20 cellular contexts compared by ENCODE assay signal in genomic region chr15:67167131-67167530, GRCh38.
DNase-seq lines count a peak whose midpoint lies in the region; ATAC-seq and TF ChIP-seq lines count a peak whose summit lies in the region.
"Had no signal": no experiment of that assay in that cellular context is flagged by ENCODE, and none has a peak within 500 bp of the region (broad histone marks: within the 10 kb centered on the region; RNA-seq: fewer than 3 reads in every experiment).

No MANE protein-coding gene starts in this region.

- H3K27me3 ChIP-seq in fibroblast of lung (ENCODE audit: control insufficient read depth, insufficient read depth, low read length), result no peaks in the 10 kb centered on the region
- H3K27me3 ChIP-seq in skeletal muscle satellite cell (ENCODE audit: control insufficient read depth, insufficient read depth, low read length), result no peaks in the 10 kb centered on the region
- H3K27me3 ChIP-seq: cardiac muscle cell, Peyer's patch, thyroid gland had no signal

- H3K4me2 ChIP-seq in fibroblast of lung (ENCODE audit: extremely low read depth, insufficient read depth, low read length) (peak overlapping the region; percentile 65), skeletal muscle satellite cell (ENCODE audit: low read length) (no peak overlapping the region)

- peaks cover 28% of the 10 kb centered on the region for H3K4me1 Mint-ChIP-seq in activated CD4-positive, alpha-beta T cell treated with anti-CD3 and anti-CD28 coated beads, Interleukin-2, amount 10 ng/mL, durations not matched to agents 24 days and 14 days
- H3K4me1 Mint-ChIP-seq in activated CD4-positive, alpha-beta memory T cell treated with anti-CD3 and anti-CD28 coated beads for 36 hours (ENCODE audit: low read depth), result peaks cover 31% of the 10 kb centered on the region

- H3K4me3 ChIP-seq in fibroblast of lung (replicated peaks in 1 of 4; ENCODE audit: control extremely low read depth in 1 of 4, insufficient read depth in 1 of 4, low read depth in 3 of 4, low read length in 4 of 4) (no peak overlapping the region), skeletal muscle satellite cell (ENCODE audit: low read length) (no peak overlapping the region)
- H3K4me3 ChIP-seq: cardiac muscle cell, lower lobe of right lung, Peyer's patch, thyroid gland had no signal

- H3K36me3 Mint-ChIP-seq in activated CD4-positive, alpha-beta T cell treated with anti-CD3 and anti-CD28 coated beads, Interleukin-2, amount 10 ng/mL, durations not matched to agents 24 days and 14 days (ENCODE audit: low read depth), result peaks cover 67% of the 10 kb centered on the region
- H3K36me3 Mint-ChIP-seq in activated CD4-positive, alpha-beta memory T cell treated with anti-CD3 and anti-CD28 coated beads for 36 hours, result peaks cover 37% of the 10 kb centered on the region

- H3K36me3 ChIP-seq in fibroblast of lung (ENCODE audit: control insufficient read depth, insufficient read depth, low read length) (peaks cover 44% of the 10 kb centered on the region), skeletal muscle satellite cell (ENCODE audit: insufficient read depth, low read length) (peaks cover 71% of the 10 kb centered on the region)

- no peak for TF ChIP-seq CTCF in fibroblast of lung (conservative IDR thresholded peaks at IDR 0.05 in 1 of 2, IDR thresholded peaks at IDR 0.05 in 1 of 2; ENCODE audit: low read depth in 1 of 2, low read length in 2 of 2)

- H2AFZ ChIP-seq in fibroblast of lung (ENCODE audit: low read length), result no peak overlapping the region

- CTCF ChIA-PET in activated CD4-positive, alpha-beta memory T cell treated with anti-CD3 and anti-CD28 coated beads for 36 hours (lab: Charles Lee), result no interaction called here

- H3K4me1 ChIP-seq in fibroblast of lung (ENCODE audit: control insufficient read depth, extremely low read depth, insufficient read depth, low read length), result peaks cover 65% of the 10 kb centered on the region
- peaks cover 67% of the 10 kb centered on the region for H3K4me1 ChIP-seq in skeletal muscle satellite cell (ENCODE audit: control insufficient read depth, insufficient read depth, low read length)

- no peak overlapping the region for H3K4me3 Mint-ChIP-seq in activated CD4-positive, alpha-beta T cell treated with anti-CD3 and anti-CD28 coated beads, Interleukin-2, amount 10 ng/mL, durations not matched to agents 24 days and 14 days
- no peak overlapping the region for H3K4me3 Mint-ChIP-seq in activated CD4-positive, alpha-beta memory T cell treated with anti-CD3 and anti-CD28 coated beads for 36 hours
- H3K4me3 Mint-ChIP-seq: activated naive CD8-positive, alpha-beta T cell; nephron progenitor cell had no signal

- intact Hi-C loops in activated CD4-positive, alpha-beta T cell treated with anti-CD3 and anti-CD28 coated beads, Interleukin-2, amount 10 ng/mL, durations not matched to agents 24 days and 14 days (cut with micrococcal nuclease), result no loop called here
- intact Hi-C loops in activated CD4-positive, alpha-beta memory T cell treated with anti-CD3 and anti-CD28 coated beads for 36 hours (cut with micrococcal nuclease), result no loop called here

- H3K9me3 ChIP-seq in fibroblast of lung (ENCODE audit: control insufficient read depth, insufficient read depth, low read depth, low read length), result no peaks in the 10 kb centered on the region
- H3K9me3 ChIP-seq in skeletal muscle satellite cell (replicated peaks; ENCODE audit: low read length), result no peaks in the 10 kb centered on the region
- H3K9me3 ChIP-seq: lower lobe of right lung, Peyer's patch, thyroid gland had no signal

- peaks cover 77% of the 10 kb centered on the region for H3K79me2 ChIP-seq in fibroblast of lung (ENCODE audit: control insufficient read depth, insufficient read depth, low read length)

- no peak for ATAC-seq in HG02588 (IDR thresholded peaks at IDR 0.05; ENCODE audit: unreplicated experiment)
- no peak for ATAC-seq in HG03571 (IDR thresholded peaks at IDR 0.05; ENCODE audit: unreplicated experiment)
- ATAC-seq: HCT116 had no signal

- no peak for DNase-seq in activated CD4-positive, alpha-beta T cell treated with anti-CD3 and anti-CD28 coated beads, Interleukin-2, amount 10 ng/mL, durations not matched to agents 24 days and 14 days
- no peak for DNase-seq in activated CD4-positive, alpha-beta T cell treated with anti-CD3 and anti-CD28 coated beads, Interleukin-2, amount 50 U/mL, for 1 hour
- DNase-seq in activated CD4-positive, alpha-beta memory T cell treated with anti-CD3 and anti-CD28 coated beads for 36 hours, result no peak
- DNase-seq in fibroblast of lung (ENCODE audit: low read depth in 2 of 2) (no peak), NCI-H510A treated with DMSO at 0.1 percent for 48 hours (lab: John Stamatoyannopoulos, UW) (no peak)
- DNase-seq: effector CD8-positive, alpha-beta T cell; foreskin melanocyte; lower lobe of right lung; nephron progenitor cell; stimulated activated CD4-positive, alpha-beta T cell treated with anti-CD3 and anti-CD28 coated beads, Interleukin-4, amount 100 ng/mL, for 1 hour; stimulated activated CD8-positive, alpha-beta memory T cell treated with anti-CD3 and anti-CD28 coated beads, Interleukin-4, amount 100 ng/mL, for 48 hours; thyroid gland had no signal

- POLR2A ChIA-PET in activated CD4-positive, alpha-beta memory T cell treated with anti-CD3 and anti-CD28 coated beads for 36 hours (lab: Charles Lee), result interaction anchor here (0.6 kb wide), 1 partner anchor 34 kb away, joined by 4 read pairs; no protein-coding TSS in a partner anchor

- H3K9ac ChIP-seq in fibroblast of lung (ENCODE audit: insufficient read depth, low read length), result peak overlapping the region; percentile 38
- peak overlapping the region; percentile 34 for H3K9ac ChIP-seq in skeletal muscle satellite cell (ENCODE audit: low read depth, low read length)

- no peaks in the 10 kb centered on the region for H4K20me1 ChIP-seq in fibroblast of lung (ENCODE audit: control insufficient read depth, extremely low read depth, insufficient read depth, low read length)

- H3K9me3 Mint-ChIP-seq in activated CD4-positive, alpha-beta T cell treated with anti-CD3 and anti-CD28 coated beads, Interleukin-2, amount 10 ng/mL, durations not matched to agents 24 days and 14 days, result no peaks in the 10 kb centered on the region
- H3K9me3 Mint-ChIP-seq in activated CD4-positive, alpha-beta memory T cell treated with anti-CD3 and anti-CD28 coated beads for 36 hours, result no peaks in the 10 kb centered on the region
- H3K9me3 Mint-ChIP-seq: nephron progenitor cell had no signal

- peak overlapping the region; percentile 80 for H3K27ac ChIP-seq in fibroblast of lung (ENCODE audit: insufficient read depth, low read length)
- H3K27ac ChIP-seq: 22Rv1, cardiac muscle cell had no signal

- peak overlapping the region; percentile 65 for H3K27ac Mint-ChIP-seq in activated CD4-positive, alpha-beta T cell treated with anti-CD3 and anti-CD28 coated beads, Interleukin-2, amount 10 ng/mL, durations not matched to agents 24 days and 14 days
- peak overlapping the region; percentile 21 for H3K27ac Mint-ChIP-seq in activated CD4-positive, alpha-beta memory T cell treated with anti-CD3 and anti-CD28 coated beads for 36 hours
- H3K27ac Mint-ChIP-seq: activated naive CD8-positive, alpha-beta T cell had no signal

- no peaks in the 10 kb centered on the region for H3K27me3 Mint-ChIP-seq in activated CD4-positive, alpha-beta T cell treated with anti-CD3 and anti-CD28 coated beads, Interleukin-2, amount 10 ng/mL, durations not matched to agents 24 days and 14 days
- H3K27me3 Mint-ChIP-seq in activated CD4-positive, alpha-beta memory T cell treated with anti-CD3 and anti-CD28 coated beads for 36 hours, result no peaks in the 10 kb centered on the region
- H3K27me3 Mint-ChIP-seq: activated naive CD8-positive, alpha-beta T cell had no signal
